23 cellular contexts compared by ENCODE assay signal in the genomic region with DNA sequence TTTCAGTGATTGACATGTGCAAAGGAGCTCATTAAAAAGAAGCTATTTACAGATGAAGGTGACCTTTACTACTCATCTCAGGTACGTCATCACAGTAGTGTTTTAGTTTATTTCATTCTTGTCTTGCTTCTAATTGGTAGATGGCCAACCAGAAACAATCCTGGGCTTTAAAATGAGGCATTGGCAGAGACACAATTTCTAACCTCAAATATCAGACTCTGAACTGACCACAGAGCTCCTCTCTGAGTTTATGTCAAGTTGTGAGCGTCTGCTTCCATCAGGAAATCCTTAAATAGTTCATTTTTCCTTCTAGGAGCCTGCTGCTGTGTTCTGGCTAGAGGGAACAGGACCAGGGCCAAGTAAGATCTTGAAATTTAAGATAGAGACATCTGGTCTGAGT.
DNase-seq lines count a peak whose midpoint lies in the region; ATAC-seq, FAIRE-seq and TF ChIP-seq lines count a peak whose summit lies in the region.
"Had no signal": no experiment of that assay in that cellular context is flagged by ENCODE, and none has a peak within 500 bp of the region (broad histone marks: within the 10 kb centered on the region; RNA-seq: fewer than 3 reads in every experiment).

No MANE protein-coding gene starts in this region.

- no peaks in the 10 kb centered on the region for H3K9me3 Mint-ChIP-seq in stimulated activated memory B cell treated with anti-CD40 and anti-IgM and Interleukin-4, amounts not matched to agents 10 μg/mL and 1 μg/mL and 100 μg/mL, for 72 hours
- peaks cover 0 to 2% (median 0%) of the 10 kb centered on the region in 3 donors for H3K9me3 Mint-ChIP-seq in T-cell
- H3K9me3 Mint-ChIP-seq: GM23338 had no signal

- H3K9me3 ChIP-seq in thyroid gland = no peaks in the 10 kb centered on the region
- H3K9me3 ChIP-seq: A549, SK-N-SH had no signal

- H3K27me3 ChIP-seq in thyroid gland = no peaks in the 10 kb centered on the region

- POLR2A ChIA-PET in T-cell (lab: Charles Lee) = no interaction called here

- H3K4me1 Mint-ChIP-seq in stimulated activated memory B cell treated with anti-CD40 and anti-IgM and Interleukin-4, amounts not matched to agents 10 μg/mL and 1 μg/mL and 100 μg/mL, for 72 hours = peaks cover 14% of the 10 kb centered on the region
- H3K4me1 Mint-ChIP-seq in T-cell = no peaks in the 10 kb centered on the region
- H3K4me1 Mint-ChIP-seq: CD14-positive monocyte, GM23338 had no signal

- no peaks in the 10 kb centered on the region for H3K36me3 ChIP-seq in thyroid gland

- H3K27ac Mint-ChIP-seq in stimulated activated memory B cell treated with anti-CD40 and anti-IgM and Interleukin-4, amounts not matched to agents 10 μg/mL and 1 μg/mL and 100 μg/mL, for 72 hours = peak overlapping the region; percentile 12
- no peak overlapping the region for H3K27ac Mint-ChIP-seq in T-cell
- H3K27ac Mint-ChIP-seq: CD14-positive monocyte, GM23338 had no signal

- H3K4me3 ChIP-seq in astrocyte of the cerebellum (ENCODE audit: low read depth, low read length) (no peak overlapping the region), thyroid gland (replicated peaks in 1 of 3) (no peak overlapping the region)
- H3K4me3 ChIP-seq: A549, GM23338, K562 had no signal

- no peak overlapping the region for H3K27ac ChIP-seq in thyroid gland
- H3K27ac ChIP-seq: A549 had no signal

- CTCF ChIA-PET in T-cell (lab: Charles Lee) = no interaction called here

- TF ChIP-seq POLR2A in thyroid gland (IDR thresholded peaks at IDR 0.05) = no peak

- H3K4me1 ChIP-seq in thyroid gland = no peaks in the 10 kb centered on the region
- H3K4me1 ChIP-seq: A549 had no signal

- 67 to 76% methylated on average over 2 of the region's 2 CpGs for WGBS in thyroid gland, 2 donors

- TF ChIP-seq CTCF in astrocyte of the cerebellum (IDR thresholded peaks at IDR 0.05; ENCODE audit: low read depth, low read length, missing control alignments) = no peak
- TF ChIP-seq CTCF in thyroid gland (IDR thresholded peaks at IDR 0.05) = no peak

- H3K4me3 Mint-ChIP-seq in stimulated activated memory B cell treated with anti-CD40 and anti-IgM and Interleukin-4, amounts not matched to agents 10 μg/mL and 1 μg/mL and 100 μg/mL, for 72 hours = no peak overlapping the region
- H3K4me3 Mint-ChIP-seq in T-cell = no peak overlapping the region
- H3K4me3 Mint-ChIP-seq: CD14-positive monocyte, GM23338 had no signal

- in situ Hi-C loops in astrocyte of the cerebellum (cut with HindIII; ENCODE audit: low sequenced_read_pairs) = no loop called here

- DNase-seq in EH (ENCODE audit: low read depth) = peak; percentile 36
- DNase-seq in astrocyte of the cerebellum (ENCODE audit: low read depth) = peak; percentile 91
- DNase-seq in fibroblast of peridontal ligament (ENCODE audit: extremely low read depth) = peak; percentile 75
- no peak for DNase-seq in T-cell
- DNase-seq in thyroid gland = no peak
- no peak for DNase-seq in frontal cortex (ENCODE audit: low spot score in 2 of 2)
- DNase-seq: DMS79; HCEC 1CT; MV-4-11; NCI-H1417; NCI-H187; NCI-H2107; NCI-H510A; NCI-H748 treated with DMSO at 0.1 percent for 48 hours; NK-92 treated with Interleukin-12 subunit alpha and Interleukin-12 subunit beta, amount 100 ng/mL, for 24 hours; SHP77; SK-N-SH had no signal

- H3K36me3 Mint-ChIP-seq in stimulated activated memory B cell treated with anti-CD40 and anti-IgM and Interleukin-4, amounts not matched to agents 10 μg/mL and 1 μg/mL and 100 μg/mL, for 72 hours = peaks cover 6% of the 10 kb centered on the region
- H3K36me3 Mint-ChIP-seq in T-cell = no peaks in the 10 kb centered on the region
- H3K36me3 Mint-ChIP-seq: CD14-positive monocyte had no signal

- H3K27me3 Mint-ChIP-seq in stimulated activated memory B cell treated with anti-CD40 and anti-IgM and Interleukin-4, amounts not matched to agents 10 μg/mL and 1 μg/mL and 100 μg/mL, for 72 hours = no peaks in the 10 kb centered on the region
- no peaks in the 10 kb centered on the region for H3K27me3 Mint-ChIP-seq in T-cell

- FAIRE-seq in frontal cortex (lab: Jason Lieb, UNC) = no peak
- FAIRE-seq: A549, K562, RCC 7860 had no signal

- ATAC-seq in stimulated activated memory B cell treated with anti-CD40 and anti-IgM and Interleukin-4, amounts not matched to agents 10 μg/mL and 1 μg/mL and 100 μg/mL, for 72 hours = no peak
- ATAC-seq in T-cell (replicated peaks in 1 of 4) = no peak
- ATAC-seq: A549, GM23338, K562 had no signal

- intact Hi-C loops in thyroid gland (cut with DNase I) = no loop called here

Comparison
In these comparisons a context has a peak if more than half of its experiments do, and no peak if none do; other contexts are left out.
1. DNase-seq: peak in EH (single experiment), astrocyte of the cerebellum (single experiment) and fibroblast of peridontal ligament (single experiment); none in T-cell (0 of 34), thyroid gland (0 of 2) and frontal cortex (0 of 2).